8 cellular contexts compared by ENCODE assay signal in the genomic region with DNA sequence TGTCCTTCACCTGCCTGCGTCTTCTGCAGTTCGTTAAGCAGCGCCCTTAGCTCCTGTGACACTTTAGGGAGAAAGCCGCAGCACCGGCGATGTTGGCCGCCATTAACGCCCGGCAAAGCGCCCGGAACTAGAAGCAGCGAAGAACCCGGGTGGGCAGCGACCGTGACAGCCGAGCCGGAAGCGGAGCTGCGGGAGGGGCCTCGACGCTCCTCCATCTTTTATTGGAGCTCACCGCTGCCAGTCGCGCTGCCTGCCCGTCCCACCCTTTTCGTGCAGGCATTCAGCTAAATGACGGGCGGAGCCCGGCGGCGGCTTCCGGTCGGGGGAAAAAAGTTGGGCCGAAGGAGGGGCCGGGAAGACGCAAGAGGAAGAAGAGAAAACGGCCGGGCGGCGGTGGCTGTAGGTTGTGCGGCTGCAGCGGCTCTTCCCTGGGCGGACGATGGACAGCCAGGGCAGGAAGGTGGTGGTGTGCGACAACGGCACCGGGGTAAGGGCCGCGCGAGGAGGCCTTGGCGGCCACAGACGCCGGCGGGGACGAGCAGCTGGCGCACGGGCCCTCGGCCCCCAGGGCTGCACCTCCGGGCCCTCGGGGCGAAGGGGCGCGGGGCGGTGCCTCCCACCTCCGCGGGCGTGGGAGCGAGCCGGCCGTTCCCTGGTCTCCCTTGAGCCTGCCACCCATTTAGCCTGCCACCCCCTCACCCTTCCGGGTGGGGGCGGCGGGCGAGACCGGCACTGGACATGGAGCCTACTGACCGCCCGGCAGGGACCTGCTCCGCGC. TPM values are rescaled to one million over a fixed set of nuclear protein-coding genes. Genes with fewer than 3 reads are reported as not detected.
DNase-seq lines count a peak whose midpoint lies in the region; ATAC-seq and TF ChIP-seq lines count a peak whose summit lies in the region.

Gene ACTR2 (plus strand): TSS at position 361 of the 778 bp plus-strand sequence. CDS start 79 bp downstream, at position 440.

- H3K36me3 ChIP-seq in SU-DHL-6 (ENCODE audit: low read length), result peaks cover 11% of the 10 kb centered on the region; the same call in 1 of the 2 replicates
- H3K36me3 ChIP-seq in ovary, result no peaks in the 10 kb centered on the region
- no peaks in the 10 kb centered on the region for H3K36me3 ChIP-seq in thyroid gland

- POLR2A ChIA-PET in activated naive CD8-positive, alpha-beta T cell treated with anti-CD3 and anti-CD28 coated beads, Interleukin-2, amount 10 ng/mL, durations not matched to agents 7 days and 5 days (lab: Charles Lee), result interaction anchor here (0.6 to 3.5 kb wide), 33 partner anchors 8 to 1371 kb away, joined by 3 to 43 read pairs (median 4); partner anchors contain the start of genes CEP68, RAB1A, SERTAD2 and SPRED2

- DNase-seq in NCI-H128 (lab: John Stamatoyannopoulos, UW; ENCODE audit: unreplicated experiment) (peak; percentile 87), head of caudate nucleus (peak; percentile 93 to 98 (median 97)), ovary (peak; percentile 93 to 97 (median 95)), thyroid gland (peak; percentile 95 to 97)
- DNase-seq in activated naive CD8-positive, alpha-beta T cell treated with anti-CD3 and anti-CD28 coated beads, Interleukin-2, amount 10 ng/mL, durations not matched to agents 7 days and 5 days, result peak; percentile 92

- H3K9me3 ChIP-seq in SU-DHL-6 (ENCODE audit: insufficient read depth, low read length) (no peaks in the 10 kb centered on the region), ovary (no peaks in the 10 kb centered on the region), thyroid gland (no peaks in the 10 kb centered on the region)

- WGBS in ovary, 3 donors, result 0% methylated on average over 52 to 79 of the region's 79 CpGs
- 0% methylated on average over 13 to 36 of the region's 79 CpGs for WGBS in thyroid gland, 2 donors

- TF ChIP-seq POLR2A in GM10847 (IDR thresholded peaks at IDR 0.05; ENCODE audit: extremely low read depth, insufficient read length), result peak; percentile 80
- peak; percentile 45 for TF ChIP-seq POLR2A in ovary (IDR thresholded peaks at IDR 0.05)
- peak in 1 of 2 donors; percentile 86 for TF ChIP-seq POLR2A in thyroid gland (IDR thresholded peaks at IDR 0.05)

- H3K79me2 ChIP-seq in SU-DHL-6 (ENCODE audit: insufficient read depth, low read length), result peaks cover 73% of the 10 kb centered on the region

- TF ChIP-seq CTCF in SU-DHL-6 (IDR thresholded peaks at IDR 0.05; ENCODE audit: insufficient read depth, low read length, poor library complexity, severe bottlenecking) (no peak), ovary (IDR thresholded peaks at IDR 0.05) (no peak), thyroid gland (IDR thresholded peaks at IDR 0.05) (peak in 1 of 6 experiments; percentile 1)

- H3K27ac ChIP-seq in SU-DHL-6 (ENCODE audit: low read depth, low read length), result peak within 1 kb of the TSS; percentile 99
- H3K27ac ChIP-seq in ovary, result peak within 1 kb of the TSS; percentile 36 to 58
- peak within 1 kb of the TSS; percentile 90 to 96 (median 91) for H3K27ac ChIP-seq in thyroid gland

- no peaks in the 10 kb centered on the region for H3K9me3 Mint-ChIP-seq in activated naive CD8-positive, alpha-beta T cell treated with anti-CD3 and anti-CD28 coated beads, Interleukin-2, amount 10 ng/mL, durations not matched to agents 7 days and 5 days

- H3F3A ChIP-seq in SU-DHL-6 (ENCODE audit: insufficient read depth), result peaks cover 30% of the 10 kb centered on the region

- no peaks in the 10 kb centered on the region for H3K9me2 ChIP-seq in SU-DHL-6 (replicated peaks; ENCODE audit: insufficient read depth, low read length)

- H3K4me3 Mint-ChIP-seq in activated naive CD8-positive, alpha-beta T cell treated with anti-CD3 and anti-CD28 coated beads, Interleukin-2, amount 10 ng/mL, durations not matched to agents 7 days and 5 days, result peak within 1 kb of the TSS; percentile 99

- H3K27me3 ChIP-seq in SU-DHL-6 (ENCODE audit: low read length) (no peaks in the 10 kb centered on the region), ovary (no peaks in the 10 kb centered on the region), thyroid gland (no peaks in the 10 kb centered on the region)

- H3K27me3 Mint-ChIP-seq in activated naive CD8-positive, alpha-beta T cell treated with anti-CD3 and anti-CD28 coated beads, Interleukin-2, amount 10 ng/mL, durations not matched to agents 7 days and 5 days, result no peaks in the 10 kb centered on the region

- H3K4me1 ChIP-seq in ovary (ENCODE audit: insufficient read depth) (peaks cover 1% of the 10 kb centered on the region), thyroid gland (peaks cover 19 to 20% of the 10 kb centered on the region in 2 donors)

- intact Hi-C loops in head of caudate nucleus (cut with DNase I), result loop anchor here (5.0 to 10.0 kb wide), 2 partner anchors 95 to 173 kb away; partner anchors contain the start of genes CEP68 and RAB1A
- intact Hi-C loops in ovary (cut with DNase I), result no loop called here
- intact Hi-C loops in thyroid gland (cut with DNase I), result no loop called here

- H2AFZ ChIP-seq in SU-DHL-6 (ENCODE audit: low read depth, low read length, severe bottlenecking), result peak within 1 kb of the TSS; percentile 93

- TF ChIP-seq EP300 in ovary (IDR thresholded peaks at IDR 0.05), result no peak

- peak within 1 kb of the TSS; percentile 95 for H3K4me2 ChIP-seq in SU-DHL-6 (ENCODE audit: low read depth, low read length, poor library complexity, severe bottlenecking)

- peak; percentile 90 for ATAC-seq in HG02678 (IDR thresholded peaks at IDR 0.05; ENCODE audit: unreplicated experiment)
- peak; percentile 95 for ATAC-seq in activated naive CD8-positive, alpha-beta T cell treated with anti-CD3 and anti-CD28 coated beads, Interleukin-2, amount 10 ng/mL, durations not matched to agents 7 days and 5 days (ENCODE audit: low read depth)

- H4K20me1 ChIP-seq in SU-DHL-6 (ENCODE audit: low read depth, low read length), result peaks cover 16% of the 10 kb centered on the region

- peaks cover 28% of the 10 kb centered on the region for H3K4me1 Mint-ChIP-seq in activated naive CD8-positive, alpha-beta T cell treated with anti-CD3 and anti-CD28 coated beads, Interleukin-2, amount 10 ng/mL, durations not matched to agents 7 days and 5 days

- peak within 1 kb of the TSS; percentile 100 for H3K9ac ChIP-seq in SU-DHL-6 (ENCODE audit: low read length)

- peak within 1 kb of the TSS; percentile 99 for H3K27ac Mint-ChIP-seq in activated naive CD8-positive, alpha-beta T cell treated with anti-CD3 and anti-CD28 coated beads, Interleukin-2, amount 10 ng/mL, durations not matched to agents 7 days and 5 days

- peaks cover 15% of the 10 kb centered on the region for H3K36me3 Mint-ChIP-seq in activated naive CD8-positive, alpha-beta T cell treated with anti-CD3 and anti-CD28 coated beads, Interleukin-2, amount 10 ng/mL, durations not matched to agents 7 days and 5 days

- H3K4me3 ChIP-seq in SU-DHL-6 (ENCODE audit: insufficient read depth, low read length, poor library complexity, severe bottlenecking) (peak within 1 kb of the TSS; percentile 99), ovary (peak within 1 kb of the TSS; percentile 59), thyroid gland (replicated peaks in 1 of 3) (peak within 1 kb of the TSS; percentile 85 to 99 (median 98))

RNA-seq across cellular contexts. Expression of gene ACTR2, which starts in this region (rescaled TPM):
- 100 to 1,000 TPM; 382 to 399 TPM for total RNA-seq in activated naive CD8-positive, alpha-beta T cell treated with anti-CD3 and anti-CD28 coated beads, Interleukin-2, amount 10 ng/mL, durations not matched to agents 7 days and 5 days
- total RNA-seq in ovary (100 to 1,000 TPM in 5 of 7 donors, 10 to 100 TPM in 2; 33.4 to 146 (median 113) TPM), thyroid gland (10 to 100 TPM; 65.2 to 88.6 (median 74.7) TPM)
- 100 to 1,000 TPM in 1 of 2 donors, 10 to 100 TPM in 1; 46.3 to 129 TPM for polyA plus RNA-seq in ovary

Comparison
In these comparisons a context has a peak if more than half of its experiments do, and no peak if none do; other contexts are left out.
1. Peak in every context shown above with its lines: DNase-seq, ATAC-seq, H3K4me3 ChIP-seq and H3K27ac ChIP-seq.
2. H3K27ac ChIP-seq: peak in every context shown above with its lines; median percentile 99 in SU-DHL-6; 91 in thyroid gland; 47 in ovary.